Comparison of ENCODE assay signal across 8 cellular contexts in the genomic region with DNA sequence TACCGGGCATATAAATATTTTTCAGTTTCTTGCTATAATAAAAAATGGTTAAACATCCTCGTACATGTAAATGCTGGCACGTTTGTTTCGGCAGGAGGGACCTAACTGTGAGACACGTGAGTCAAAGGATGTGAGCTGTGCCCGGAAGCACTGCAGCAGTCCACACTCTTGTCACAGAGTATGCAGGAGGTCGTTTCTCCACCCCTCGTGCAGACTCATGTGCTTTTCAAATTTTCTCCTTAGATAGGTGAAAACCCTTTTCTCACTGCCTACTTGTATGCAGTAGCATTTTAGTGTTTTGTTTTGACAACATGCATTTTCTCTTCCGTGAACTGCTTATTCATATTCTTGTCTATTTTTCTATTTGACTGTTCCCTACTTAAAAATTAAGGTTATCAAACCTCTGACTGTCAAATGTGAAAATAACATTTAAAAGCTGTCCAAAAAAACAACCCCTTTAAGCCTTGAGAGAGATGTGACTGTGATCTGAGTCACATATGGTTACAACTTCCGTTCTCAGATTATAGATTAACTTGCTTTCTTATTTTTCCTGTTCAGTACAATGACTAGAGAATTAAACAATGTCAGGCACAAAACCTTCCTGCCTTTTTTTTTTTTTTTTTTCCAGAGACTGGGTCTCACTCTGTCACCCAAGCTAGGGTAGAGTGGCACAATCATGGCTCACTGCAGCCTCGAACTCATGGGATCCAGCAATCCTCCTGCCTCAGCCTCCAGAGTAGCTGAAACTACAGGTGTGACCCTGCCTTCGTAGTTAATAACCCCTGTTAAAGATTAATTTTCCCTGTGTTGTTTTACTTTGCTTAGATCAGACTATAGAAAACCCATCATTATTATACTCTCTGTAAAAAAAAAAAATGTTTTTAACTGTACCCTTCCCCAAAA. TPM values are rescaled to one million over a fixed set of nuclear protein-coding genes. Genes with fewer than 3 reads are reported as not detected.
DNase-seq lines count a peak whose midpoint lies in the region; ATAC-seq, FAIRE-seq and TF ChIP-seq lines count a peak whose summit lies in the region.

No MANE protein-coding gene starts in this region.

- H3K9me3 ChIP-seq in effector memory CD4-positive, alpha-beta T cell (ENCODE audit: control insufficient read depth, low read length) = no peaks in the 10 kb centered on the region
- H3K9me3 ChIP-seq in trophoblast cell (ENCODE audit: insufficient read depth, low read depth, low read length) = no peaks in the 10 kb centered on the region

- no peak overlapping the region for H3K23ac ChIP-seq in trophoblast cell (ENCODE audit: low read length)

- H2AFZ ChIP-seq in trophoblast cell (ENCODE audit: insufficient read depth, low read length, poor library complexity) = no peak overlapping the region

- H4K91ac ChIP-seq in trophoblast cell (ENCODE audit: low read depth, low read length) = no peak overlapping the region

- no peaks in the 10 kb centered on the region for H3K4me1 ChIP-seq in effector memory CD4-positive, alpha-beta T cell (ENCODE audit: control insufficient read depth, insufficient read depth, low read length, poor library complexity, severe bottlenecking)
- H3K4me1 ChIP-seq in trophoblast cell (ENCODE audit: control insufficient read depth in 1 of 2, insufficient read depth in 2 of 2, low read length in 2 of 2) = peaks cover 2 to 3% of the 10 kb centered on the region in 2 experiments

- H2BK12ac ChIP-seq in trophoblast cell (ENCODE audit: low read length) = no peak overlapping the region

- H3K27ac ChIP-seq in effector memory CD4-positive, alpha-beta T cell (ENCODE audit: insufficient read depth, low read length, poor library complexity, severe bottlenecking) = peak overlapping the region; percentile 4
- no peak overlapping the region for H3K27ac ChIP-seq in trophoblast cell (ENCODE audit: low read depth, low read length)

- no peaks in the 10 kb centered on the region for H3K36me3 ChIP-seq in effector memory CD4-positive, alpha-beta T cell (ENCODE audit: control insufficient read depth, insufficient read depth, low read length)
- no peaks in the 10 kb centered on the region for H3K36me3 ChIP-seq in trophoblast cell (ENCODE audit: control insufficient read depth in 1 of 2, insufficient read depth in 2 of 2, low read length in 2 of 2)

- H3K79me1 ChIP-seq in trophoblast cell (ENCODE audit: low read length) = no peaks in the 10 kb centered on the region

- ATAC-seq in GM19035 (IDR thresholded peaks at IDR 0.05; ENCODE audit: unreplicated experiment) (peak; percentile 75), HG02973 (IDR thresholded peaks at IDR 0.05; ENCODE audit: unreplicated experiment) (peak; percentile 81)

- no peak for TF ChIP-seq CTCF in D721Med (IDR thresholded peaks at IDR 0.05; ENCODE audit: insufficient read depth, missing control alignments)

- no peak overlapping the region for H2AK5ac ChIP-seq in trophoblast cell (ENCODE audit: low read length)

- H3K27me3 ChIP-seq in effector memory CD4-positive, alpha-beta T cell (replicated peaks; ENCODE audit: control insufficient read depth, insufficient read depth, low read length, poor library complexity, severe bottlenecking) = no peaks in the 10 kb centered on the region
- H3K27me3 ChIP-seq in trophoblast cell (ENCODE audit: insufficient read depth, low read length) = no peaks in the 10 kb centered on the region

- H4K12ac ChIP-seq in trophoblast cell (ENCODE audit: low read depth, low read length) = no peak overlapping the region

- no peak overlapping the region for H3K14ac ChIP-seq in trophoblast cell (ENCODE audit: low read length)

- no peaks in the 10 kb centered on the region for H3K79me2 ChIP-seq in trophoblast cell (ENCODE audit: control insufficient read depth, insufficient read depth, low read length, poor library complexity)

- no peak overlapping the region for H2BK5ac ChIP-seq in trophoblast cell (ENCODE audit: low read depth, low read length, poor library complexity)

- no peak overlapping the region for H3K18ac ChIP-seq in trophoblast cell (ENCODE audit: low read length)

- no peak overlapping the region for H3K9ac ChIP-seq in trophoblast cell (ENCODE audit: low read length)

- no peak for FAIRE-seq in D721Med (lab: Jason Lieb, UNC)

- no peak overlapping the region for H2BK120ac ChIP-seq in trophoblast cell (ENCODE audit: insufficient read depth, low read length, poor library complexity)

- H4K8ac ChIP-seq in trophoblast cell (ENCODE audit: low read depth, low read length) = no peak overlapping the region

- peak overlapping the region; percentile 28 for H3K4me3 ChIP-seq in effector memory CD4-positive, alpha-beta T cell (ENCODE audit: insufficient read depth, low read depth, low read length, poor library complexity, severe bottlenecking)
- no peak overlapping the region for H3K4me3 ChIP-seq in trophoblast cell (ENCODE audit: low read depth, low read length)

- no CpG with 5 or more reads among the region's 12 CpGs for WGBS in trophoblast cell (ENCODE audit: extremely low coverage, insufficient coverage, insufficient read length)

- no peak overlapping the region for H3K4me2 ChIP-seq in trophoblast cell (ENCODE audit: low read length)

- DNase-seq in T-helper 22 cell (ENCODE audit: low read depth) (peak; percentile 27), D721Med (ENCODE audit: insufficient read length, low spot score) (no peak), trophoblast cell (no peak), NCI-H345 (lab: John Stamatoyannopoulos, UW) (no peak)
- DNase-seq in effector memory CD4-positive, alpha-beta T cell = peak; percentile 4 to 30 (median 9)
- peak; percentile 5 for DNase-seq in stimulated activated CD8-positive, alpha-beta memory T cell treated with anti-CD3 and anti-CD28 coated beads, Interleukin-15, amount 100 ng/mL, for 1 hour (ENCODE audit: low read depth)

- H3K4ac ChIP-seq in trophoblast cell (ENCODE audit: low read depth, low read length) = no peak overlapping the region

RNA-seq across cellular contexts. Expression of gene DPY19L1, which starts 45.1 kb away (rescaled TPM):
- 24.0 and 24.3 TPM in 2 replicates for polyA plus RNA-seq in trophoblast cell (2013)

Comparison
In these comparisons a context has a peak if more than half of its experiments do, and no peak if none do; other contexts are left out.
1. DNase-seq: peak in T-helper 22 cell (single experiment), effector memory CD4-positive, alpha-beta T cell (3 of 3) and stimulated activated CD8-positive, alpha-beta memory T cell treated with anti-CD3 and anti-CD28 coated beads, Interleukin-15, amount 100 ng/mL, for 1 hour (single experiment); none in D721Med (single experiment), trophoblast cell (0 of 2) and NCI-H345 (single experiment).